Comparison of ENCODE assay signal across 2 cellular contexts in the genomic region with DNA sequence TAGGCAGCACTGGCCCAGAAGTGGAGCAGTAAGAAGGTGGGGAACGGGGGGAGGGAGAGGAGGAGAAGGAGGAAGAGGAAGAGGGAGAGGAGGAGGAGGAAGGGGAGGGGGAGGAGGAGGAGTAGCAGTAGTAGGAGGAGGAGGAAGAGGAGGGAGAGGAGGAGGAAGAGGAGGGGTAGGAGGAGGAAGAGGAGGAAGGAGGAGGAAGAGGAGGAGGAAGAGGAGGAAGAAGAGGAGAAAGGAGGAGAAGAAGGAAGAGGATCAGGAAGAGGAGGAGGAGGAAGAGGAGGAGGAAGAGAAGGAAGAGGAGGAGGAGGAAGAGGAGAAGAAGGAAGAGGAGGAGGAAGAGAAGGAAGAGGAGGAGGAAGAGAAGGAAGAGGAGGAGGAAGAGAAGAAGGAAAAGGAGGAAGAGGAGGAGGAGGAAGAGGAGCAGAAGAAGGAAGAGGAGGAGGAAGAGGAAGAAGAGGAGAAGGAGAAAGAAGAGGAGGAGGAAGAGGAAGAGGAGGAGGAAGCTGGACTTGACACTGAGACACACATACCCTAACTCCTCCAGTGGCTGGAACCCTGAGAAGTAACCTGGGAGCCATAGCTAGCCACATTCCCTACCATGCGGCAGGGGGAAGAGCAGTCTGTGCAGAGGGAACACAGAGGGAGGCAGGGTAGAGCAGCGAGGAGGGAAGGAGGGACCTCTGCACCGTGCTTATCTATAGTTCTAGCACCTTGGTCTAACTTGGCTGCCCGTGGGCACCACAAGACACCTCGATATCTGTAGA.
A peak's percentile ranks its signal among the peaks of the same experiment; 100 is the strongest.
TF ChIP-seq lines count a peak whose summit lies in the region.

No MANE protein-coding gene starts in this region.

TF ChIP-seq in K562, 482 proteins besides CTCF, POLR2A, EP300 and RAD21 (continues in another document):
- TF ChIP-seq PRMT5 (CRISPR knock-in tag; IDR thresholded peaks at IDR 0.05) (no peak), CBX1 (IDR thresholded peaks at IDR 0.05; ENCODE audit: low read depth) (no peak), TAL1 (IDR thresholded peaks at IDR 0.05) (no peak), ARID1B (IDR thresholded peaks at IDR 0.05) (no peak), KLF13 (tag; IDR thresholded peaks at IDR 0.05; ENCODE audit: borderline replicate concordance, low read depth) (no peak), ZNF263 (CRISPR knock-in tag; IDR thresholded peaks at IDR 0.05; ENCODE audit: borderline replicate concordance) (peak; percentile 94)
- TF ChIP-seq, protein P1, sequence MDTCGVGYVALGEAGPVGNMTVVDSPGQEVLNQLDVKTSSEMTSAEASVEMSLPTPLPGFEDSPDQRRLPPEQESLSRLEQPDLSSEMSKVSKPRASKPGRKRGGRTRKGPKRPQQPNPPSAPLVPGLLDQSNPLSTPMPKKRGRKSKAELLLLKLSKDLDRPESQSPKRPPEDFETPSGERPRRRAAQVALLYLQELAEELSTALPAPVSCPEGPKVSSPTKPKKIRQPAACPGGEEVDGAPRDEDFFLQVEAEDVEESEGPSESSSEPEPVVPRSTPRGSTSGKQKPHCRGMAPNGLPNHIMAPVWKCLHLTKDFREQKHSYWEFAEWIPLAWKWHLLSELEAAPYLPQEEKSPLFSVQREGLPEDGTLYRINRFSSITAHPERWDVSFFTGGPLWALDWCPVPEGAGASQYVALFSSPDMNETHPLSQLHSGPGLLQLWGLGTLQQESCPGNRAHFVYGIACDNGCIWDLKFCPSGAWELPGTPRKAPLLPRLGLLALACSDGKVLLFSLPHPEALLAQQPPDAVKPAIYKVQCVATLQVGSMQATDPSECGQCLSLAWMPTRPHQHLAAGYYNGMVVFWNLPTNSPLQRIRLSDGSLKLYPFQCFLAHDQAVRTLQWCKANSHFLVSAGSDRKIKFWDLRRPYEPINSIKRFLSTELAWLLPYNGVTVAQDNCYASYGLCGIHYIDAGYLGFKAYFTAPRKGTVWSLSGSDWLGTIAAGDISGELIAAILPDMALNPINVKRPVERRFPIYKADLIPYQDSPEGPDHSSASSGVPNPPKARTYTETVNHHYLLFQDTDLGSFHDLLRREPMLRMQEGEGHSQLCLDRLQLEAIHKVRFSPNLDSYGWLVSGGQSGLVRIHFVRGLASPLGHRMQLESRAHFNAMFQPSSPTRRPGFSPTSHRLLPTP (IDR thresholded peaks at IDR 0.05; ENCODE audit: borderline replicate concordance, extremely low read depth, insufficient read length): no peak
- TF ChIP-seq, protein P2, sequence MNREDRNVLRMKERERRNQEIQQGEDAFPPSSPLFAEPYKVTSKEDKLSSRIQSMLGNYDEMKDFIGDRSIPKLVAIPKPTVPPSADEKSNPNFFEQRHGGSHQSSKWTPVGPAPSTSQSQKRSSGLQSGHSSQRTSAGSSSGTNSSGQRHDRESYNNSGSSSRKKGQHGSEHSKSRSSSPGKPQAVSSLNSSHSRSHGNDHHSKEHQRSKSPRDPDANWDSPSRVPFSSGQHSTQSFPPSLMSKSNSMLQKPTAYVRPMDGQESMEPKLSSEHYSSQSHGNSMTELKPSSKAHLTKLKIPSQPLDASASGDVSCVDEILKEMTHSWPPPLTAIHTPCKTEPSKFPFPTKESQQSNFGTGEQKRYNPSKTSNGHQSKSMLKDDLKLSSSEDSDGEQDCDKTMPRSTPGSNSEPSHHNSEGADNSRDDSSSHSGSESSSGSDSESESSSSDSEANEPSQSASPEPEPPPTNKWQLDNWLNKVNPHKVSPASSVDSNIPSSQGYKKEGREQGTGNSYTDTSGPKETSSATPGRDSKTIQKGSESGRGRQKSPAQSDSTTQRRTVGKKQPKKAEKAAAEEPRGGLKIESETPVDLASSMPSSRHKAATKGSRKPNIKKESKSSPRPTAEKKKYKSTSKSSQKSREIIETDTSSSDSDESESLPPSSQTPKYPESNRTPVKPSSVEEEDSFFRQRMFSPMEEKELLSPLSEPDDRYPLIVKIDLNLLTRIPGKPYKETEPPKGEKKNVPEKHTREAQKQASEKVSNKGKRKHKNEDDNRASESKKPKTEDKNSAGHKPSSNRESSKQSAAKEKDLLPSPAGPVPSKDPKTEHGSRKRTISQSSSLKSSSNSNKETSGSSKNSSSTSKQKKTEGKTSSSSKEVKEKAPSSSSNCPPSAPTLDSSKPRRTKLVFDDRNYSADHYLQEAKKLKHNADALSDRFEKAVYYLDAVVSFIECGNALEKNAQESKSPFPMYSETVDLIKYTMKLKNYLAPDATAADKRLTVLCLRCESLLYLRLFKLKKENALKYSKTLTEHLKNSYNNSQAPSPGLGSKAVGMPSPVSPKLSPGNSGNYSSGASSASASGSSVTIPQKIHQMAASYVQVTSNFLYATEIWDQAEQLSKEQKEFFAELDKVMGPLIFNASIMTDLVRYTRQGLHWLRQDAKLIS (CRISPR knock-in tag; IDR thresholded peaks at IDR 0.05): no peak
- TF ChIP-seq, protein P3, sequence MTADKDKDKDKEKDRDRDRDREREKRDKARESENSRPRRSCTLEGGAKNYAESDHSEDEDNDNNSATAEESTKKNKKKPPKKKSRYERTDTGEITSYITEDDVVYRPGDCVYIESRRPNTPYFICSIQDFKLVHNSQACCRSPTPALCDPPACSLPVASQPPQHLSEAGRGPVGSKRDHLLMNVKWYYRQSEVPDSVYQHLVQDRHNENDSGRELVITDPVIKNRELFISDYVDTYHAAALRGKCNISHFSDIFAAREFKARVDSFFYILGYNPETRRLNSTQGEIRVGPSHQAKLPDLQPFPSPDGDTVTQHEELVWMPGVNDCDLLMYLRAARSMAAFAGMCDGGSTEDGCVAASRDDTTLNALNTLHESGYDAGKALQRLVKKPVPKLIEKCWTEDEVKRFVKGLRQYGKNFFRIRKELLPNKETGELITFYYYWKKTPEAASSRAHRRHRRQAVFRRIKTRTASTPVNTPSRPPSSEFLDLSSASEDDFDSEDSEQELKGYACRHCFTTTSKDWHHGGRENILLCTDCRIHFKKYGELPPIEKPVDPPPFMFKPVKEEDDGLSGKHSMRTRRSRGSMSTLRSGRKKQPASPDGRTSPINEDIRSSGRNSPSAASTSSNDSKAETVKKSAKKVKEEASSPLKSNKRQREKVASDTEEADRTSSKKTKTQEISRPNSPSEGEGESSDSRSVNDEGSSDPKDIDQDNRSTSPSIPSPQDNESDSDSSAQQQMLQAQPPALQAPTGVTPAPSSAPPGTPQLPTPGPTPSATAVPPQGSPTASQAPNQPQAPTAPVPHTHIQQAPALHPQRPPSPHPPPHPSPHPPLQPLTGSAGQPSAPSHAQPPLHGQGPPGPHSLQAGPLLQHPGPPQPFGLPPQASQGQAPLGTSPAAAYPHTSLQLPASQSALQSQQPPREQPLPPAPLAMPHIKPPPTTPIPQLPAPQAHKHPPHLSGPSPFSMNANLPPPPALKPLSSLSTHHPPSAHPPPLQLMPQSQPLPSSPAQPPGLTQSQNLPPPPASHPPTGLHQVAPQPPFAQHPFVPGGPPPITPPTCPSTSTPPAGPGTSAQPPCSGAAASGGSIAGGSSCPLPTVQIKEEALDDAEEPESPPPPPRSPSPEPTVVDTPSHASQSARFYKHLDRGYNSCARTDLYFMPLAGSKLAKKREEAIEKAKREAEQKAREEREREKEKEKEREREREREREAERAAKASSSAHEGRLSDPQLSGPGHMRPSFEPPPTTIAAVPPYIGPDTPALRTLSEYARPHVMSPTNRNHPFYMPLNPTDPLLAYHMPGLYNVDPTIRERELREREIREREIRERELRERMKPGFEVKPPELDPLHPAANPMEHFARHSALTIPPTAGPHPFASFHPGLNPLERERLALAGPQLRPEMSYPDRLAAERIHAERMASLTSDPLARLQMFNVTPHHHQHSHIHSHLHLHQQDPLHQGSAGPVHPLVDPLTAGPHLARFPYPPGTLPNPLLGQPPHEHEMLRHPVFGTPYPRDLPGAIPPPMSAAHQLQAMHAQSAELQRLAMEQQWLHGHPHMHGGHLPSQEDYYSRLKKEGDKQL (CRISPR knock-in tag; IDR thresholded peaks at IDR 0.05; ENCODE audit: borderline replicate concordance): no peak
- TF ChIP-seq, protein P4, sequence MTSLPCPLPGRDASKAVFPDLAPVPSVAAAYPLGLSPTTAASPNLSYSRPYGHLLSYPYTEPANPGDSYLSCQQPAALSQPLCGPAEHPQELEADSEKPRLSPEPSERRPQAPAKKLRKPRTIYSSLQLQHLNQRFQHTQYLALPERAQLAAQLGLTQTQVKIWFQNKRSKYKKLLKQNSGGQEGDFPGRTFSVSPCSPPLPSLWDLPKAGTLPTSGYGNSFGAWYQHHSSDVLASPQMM (CRISPR knock-in tag; IDR thresholded peaks at IDR 0.05): no peak

TF ChIP-seq in GM12891, 5 proteins besides CTCF, POLR2A, EP300 and RAD21:
- TF ChIP-seq PAX5 (IDR thresholded peaks at IDR 0.05; ENCODE audit: insufficient read depth, low read length, severe bottlenecking) (no peak), SPI1 (IDR thresholded peaks at IDR 0.05; ENCODE audit: low read depth, low read length) (no peak), TAF1 (IDR thresholded peaks at IDR 0.05; ENCODE audit: low read depth, low read length) (no peak), POU2F2 (IDR thresholded peaks at IDR 0.05; ENCODE audit: low read depth, low read length) (no peak), POLR2AphosphoS5 (IDR thresholded peaks at IDR 0.05; ENCODE audit: low read depth, low read length) (no peak)
